In the genomic region with DNA sequence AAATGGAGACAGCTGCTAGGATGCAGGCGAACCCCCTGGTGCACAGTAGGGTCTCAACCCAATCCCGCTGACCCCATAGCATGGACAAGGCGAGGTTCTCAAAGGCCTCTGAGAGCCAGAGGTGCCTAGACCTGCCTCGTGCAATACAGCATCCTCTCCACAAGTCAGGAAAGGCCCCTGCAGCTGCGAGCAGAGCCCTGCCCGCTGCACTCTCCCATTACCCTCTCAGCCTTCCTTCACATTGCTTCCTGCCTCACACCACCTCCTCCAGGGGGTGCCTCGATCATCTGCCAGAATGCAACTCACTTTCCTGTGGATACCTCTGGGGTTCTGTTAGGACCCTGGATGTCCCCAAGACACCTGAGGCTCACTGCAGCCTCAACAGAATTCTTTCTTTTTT, we compare ENCODE assay signal across 1 cellular context.
TF ChIP-seq lines count a peak whose summit lies in the region.

No MANE protein-coding gene starts in this region.

TF ChIP-seq in HCT116, 20 proteins besides CTCF, POLR2A, EP300 and RAD21:
- TF ChIP-seq TCF7L2 (IDR thresholded peaks at IDR 0.05; ENCODE audit: borderline replicate concordance, extremely low read depth, insufficient read depth, insufficient read length) (no peak), EGR1 (IDR thresholded peaks at IDR 0.05; ENCODE audit: low read depth) (no peak), ZBTB33 (IDR thresholded peaks at IDR 0.05; ENCODE audit: extremely low read depth, insufficient replicate concordance, low read length) (no peak), ELF1 (IDR thresholded peaks at IDR 0.05; ENCODE audit: borderline replicate concordance, low read depth) (no peak), MAX (IDR thresholded peaks at IDR 0.05) (no peak), SRF (IDR thresholded peaks at IDR 0.05; ENCODE audit: low read depth) (no peak), ZFX (IDR thresholded peaks at IDR 0.05) (no peak), CEBPB (IDR thresholded peaks at IDR 0.05; ENCODE audit: low read depth) (no peak), YY1 (IDR thresholded peaks at IDR 0.05; ENCODE audit: extremely low read depth, insufficient replicate concordance, low read depth, low read length) (no peak), EZH2 (IDR thresholded peaks at IDR 0.05) (no peak), SIN3A (IDR thresholded peaks at IDR 0.05; ENCODE audit: low read depth) (no peak), ATF3 (IDR thresholded peaks at IDR 0.05) (no peak), REST (IDR thresholded peaks at IDR 0.05; ENCODE audit: low read depth) (no peak), EZH2phosphoT487 (IDR thresholded peaks at IDR 0.05; ENCODE audit: borderline replicate concordance) (no peak), SP1 (IDR thresholded peaks at IDR 0.05; ENCODE audit: low read depth) (no peak), ZNF274 (IDR thresholded peaks at IDR 0.05; ENCODE audit: low read depth, low read length) (no peak)
